1 cellular context compared by ENCODE assay signal in genomic region chr19:1000095-1000494, GRCh38.
TF ChIP-seq lines count a peak whose summit lies in the region.

GRIN3B (plus strand) TSS chr19:1000419; CDS start chr19:1000438, 19 bp downstream.

TF ChIP-seq in HepG2, 621 proteins besides CTCF, POLR2A, EP300 and RAD21 (continued from another document and continues in another):
- no peak for TF ChIP-seq AFF4 (CRISPR knock-in tag; IDR thresholded peaks at IDR 0.05)
- TF ChIP-seq ZNF777 (CRISPR knock-in tag; IDR thresholded peaks at IDR 0.05): peak; percentile 10; the same call in 1 of the 2 replicates
- TF ChIP-seq ZBTB7A (CRISPR knock-in tag; IDR thresholded peaks at IDR 0.05): no peak
- TF ChIP-seq E2F1 (CRISPR knock-in tag; IDR thresholded peaks at IDR 0.05): no peak
- no peak for TF ChIP-seq STAT6 (CRISPR knock-in tag; IDR thresholded peaks at IDR 0.05; ENCODE audit: borderline replicate concordance)
- TF ChIP-seq THAP7 (CRISPR knock-in tag; IDR thresholded peaks at IDR 0.05): no peak
- TF ChIP-seq ZNF790 (CRISPR knock-in tag; IDR thresholded peaks at IDR 0.05; ENCODE audit: borderline replicate concordance): no peak
- 0 out of 2 replicates have a peak, but pooled peaks have one; percentile 17 for TF ChIP-seq SP4 (CRISPR knock-in tag; IDR thresholded peaks at IDR 0.05)
- TF ChIP-seq ZNF3 (CRISPR knock-in tag; IDR thresholded peaks at IDR 0.05): no peak
- 0 out of 2 replicates have a peak, but pooled peaks have one; percentile 39 for TF ChIP-seq ZNF414 (CRISPR knock-in tag; IDR thresholded peaks at IDR 0.05)
- TF ChIP-seq GABPB1 (CRISPR knock-in tag; IDR thresholded peaks at IDR 0.05): peak; percentile 49; the same call in 1 of the 2 replicates
- TF ChIP-seq E2F5 (CRISPR knock-in tag; conservative IDR thresholded peaks at IDR 0.05): no peak
- peak; percentile 45 for TF ChIP-seq STAG1 (CRISPR knock-in tag; IDR thresholded peaks at IDR 0.05)
- no peak for TF ChIP-seq ZFAT (CRISPR knock-in tag; conservative IDR thresholded peaks at IDR 0.05)
- no peak for TF ChIP-seq ZNF879 (CRISPR knock-in tag; IDR thresholded peaks at IDR 0.05)
- 0 out of 2 replicates have a peak, but pooled peaks have one; percentile 21 for TF ChIP-seq THAP11 (CRISPR knock-in tag; IDR thresholded peaks at IDR 0.05)
- no peak for TF ChIP-seq PTBP1 (IDR thresholded peaks at IDR 0.05; ENCODE audit: low read depth, low read length, poor library complexity, severe bottlenecking)
- no peak for TF ChIP-seq ZNF703 (CRISPR knock-in tag; IDR thresholded peaks at IDR 0.05; ENCODE audit: borderline replicate concordance)
- no peak; the same call in 1 of the 2 replicates for TF ChIP-seq SALL1 (CRISPR knock-in tag; IDR thresholded peaks at IDR 0.05)
- peak; percentile 34; the same call in 1 of the 2 replicates for TF ChIP-seq SIN3A (IDR thresholded peaks at IDR 0.05; ENCODE audit: borderline replicate concordance, low read depth, low read length)
- no peak for TF ChIP-seq GMEB2 (CRISPR knock-in tag; IDR thresholded peaks at IDR 0.05; ENCODE audit: low read depth)
- TF ChIP-seq MAZ (IDR thresholded peaks at IDR 0.05; ENCODE audit: borderline replicate concordance, low read depth, low read length): peak; percentile 73; the same call in 1 of the 2 replicates
- TF ChIP-seq MAZ (CRISPR knock-in tag; IDR thresholded peaks at IDR 0.05; ENCODE audit: low read depth): peak; percentile 66; the same call in 1 of the 2 replicates
- no peak for TF ChIP-seq ZSCAN12 (CRISPR knock-in tag; IDR thresholded peaks at IDR 0.05)
- peak; percentile 36 to 77; a peak in 3 of 4 replicates for TF ChIP-seq HMGXB4 (CRISPR knock-in tag; IDR thresholded peaks at IDR 0.05; ENCODE audit: borderline replicate concordance in 1 of 2, low read depth in 1 of 2)
- no peak for TF ChIP-seq SMAD1 (CRISPR knock-in tag; IDR thresholded peaks at IDR 0.05; ENCODE audit: borderline replicate concordance, low read depth)
- TF ChIP-seq ZNF205 (CRISPR knock-in tag; IDR thresholded peaks at IDR 0.05): no peak
- no peak for TF ChIP-seq ZNF263 (CRISPR knock-in tag; IDR thresholded peaks at IDR 0.05)
- TF ChIP-seq MAF1 (CRISPR knock-in tag; IDR thresholded peaks at IDR 0.05; ENCODE audit: borderline replicate concordance): no peak
- no peak for TF ChIP-seq ZNF710 (CRISPR knock-in tag; IDR thresholded peaks at IDR 0.05; ENCODE audit: borderline replicate concordance)
- peak; percentile 98 for TF ChIP-seq ZNF740 (CRISPR knock-in tag; IDR thresholded peaks at IDR 0.05)
- no peak for TF ChIP-seq IRF2 (CRISPR knock-in tag; IDR thresholded peaks at IDR 0.05)
- no peak for TF ChIP-seq ARNT2 (CRISPR knock-in tag; IDR thresholded peaks at IDR 0.05; ENCODE audit: low read depth)
- no peak for TF ChIP-seq ZNF672 (CRISPR knock-in tag; IDR thresholded peaks at IDR 0.05)
- TF ChIP-seq ARID4A (CRISPR knock-in tag; IDR thresholded peaks at IDR 0.05; ENCODE audit: borderline replicate concordance): peak; percentile 69; the same call in 1 of the 2 replicates
- TF ChIP-seq ZKSCAN8 (CRISPR knock-in tag; IDR thresholded peaks at IDR 0.05; ENCODE audit: borderline replicate concordance): 0 out of 2 replicates have a peak, but pooled peaks have one; percentile 32
- TF ChIP-seq MXD1 (CRISPR knock-in tag; IDR thresholded peaks at IDR 0.05): 0 out of 2 replicates have a peak, but pooled peaks have one; percentile 20
- no peak for TF ChIP-seq KDM1A (CRISPR knock-in tag; IDR thresholded peaks at IDR 0.05)
